Comparison of ENCODE assay signal across 37 cellular contexts in the genomic region with DNA sequence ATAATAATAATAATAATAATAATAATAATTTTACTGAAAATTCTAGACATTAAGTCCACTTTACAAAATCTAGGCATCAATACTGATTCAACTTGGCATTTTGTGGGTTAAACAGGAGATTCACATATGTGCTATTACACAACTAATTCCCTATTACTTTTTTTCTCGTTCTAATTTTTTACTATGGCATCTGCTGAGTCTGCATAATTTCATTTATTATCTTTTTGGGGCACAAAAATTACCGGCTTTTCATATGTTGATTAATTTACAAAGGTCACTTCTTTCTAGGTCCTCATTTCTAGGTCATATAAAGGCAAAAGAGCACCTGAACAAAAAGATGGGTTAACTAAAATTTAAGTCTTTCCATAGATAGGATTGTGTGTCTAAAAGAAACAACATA.
"Had no signal": no experiment of that assay in that cellular context is flagged by ENCODE, and none has a peak within 500 bp of the region (broad histone marks: within the 10 kb centered on the region; RNA-seq: fewer than 3 reads in every experiment).

No MANE protein-coding gene starts in this region.

- H3K4me3 Mint-ChIP-seq: activated B cell treated with CpG ODN at 0.5 μM for 24 hours; activated CD4-positive, alpha-beta memory T cell treated with anti-CD3 and anti-CD28 coated beads for 36 hours; activated CD4-positive, alpha-beta T cell treated with anti-CD3 and anti-CD28 coated beads, Interleukin-2, amount 10 ng/mL, durations not matched to agents 24 days and 14 days; activated CD8-positive, alpha-beta T cell treated with anti-CD3 and anti-CD28 coated beads for 36 hours; activated naive CD4-positive, alpha-beta T cell treated with anti-CD3 and anti-CD28 coated beads for 36 hours; activated naive CD8-positive, alpha-beta T cell treated with anti-CD3 and anti-CD28 coated beads for 36 hours; activated T-cell treated with anti-CD3 and anti-CD28 coated beads, Interleukin-2, amount 50 U/mL, for 4 hours; activated T-cell treated with anti-CD3 and anti-CD28 coated beads, Interleukin-2, amount 50 U/mL, for 72 hours; activated T-helper 1 cell treated with anti-CD3 and anti-CD28 coated beads, Interleukin-12 subunit alpha, Interleukin-12 subunit beta, Interleukin-2, Interleukin-4 antibody, amounts not matched to agents 30 ng/mL and 10 ng/mL and 1 ng/mL, durations not matched to agents 14 hours and 24 hours and 36 hours; activated T-helper 17 cell treated with anti-CD3 and anti-CD28 coated beads, Interleukin-2, amount 50 U/mL, for 72 hours; T-helper 1 cell treated with Interleukin-12 subunit alpha and Interleukin-12 subunit beta and Interleukin-4 antibody, amounts not matched to agents 30 μg/mL and 1 μg/mL, for 36 hours; T-helper 2 cell treated with Interferon-gamma antibody and Interleukin-4, amounts not matched to agents 5 μg/mL and 100 μg/mL, for 36 hours had no signal

- H3K27ac ChIP-seq: adrenal gland, body of pancreas, brain microvascular endothelial cell, breast epithelium, WERI-Rb-1 had no signal

- FAIRE-seq: astrocyte, TTC549 had no signal

- H3K27me3 Mint-ChIP-seq: activated B cell treated with CpG ODN at 0.5 μM for 24 hours; activated CD4-positive, alpha-beta memory T cell treated with anti-CD3 and anti-CD28 coated beads for 36 hours; activated CD4-positive, alpha-beta T cell treated with anti-CD3 and anti-CD28 coated beads, Interleukin-2, amount 10 ng/mL, durations not matched to agents 24 days and 14 days; activated CD8-positive, alpha-beta T cell treated with anti-CD3 and anti-CD28 coated beads for 36 hours; activated naive CD8-positive, alpha-beta T cell treated with anti-CD3 and anti-CD28 coated beads for 36 hours; activated T-helper 17 cell treated with anti-CD3 and anti-CD28 coated beads, Interleukin-2, amount 50 U/mL, for 72 hours had no signal

- H3K27me3 ChIP-seq: adrenal gland, body of pancreas, brain microvascular endothelial cell, breast epithelium had no signal

- H3K4me3 ChIP-seq: adrenal gland, body of pancreas, breast epithelium had no signal

- H3K36me3 Mint-ChIP-seq: activated CD4-positive, alpha-beta memory T cell treated with anti-CD3 and anti-CD28 coated beads for 36 hours; activated naive CD4-positive, alpha-beta T cell treated with anti-CD3 and anti-CD28 coated beads, Interleukin-2, amount 50 U/mL, for 72 hours; activated naive CD8-positive, alpha-beta T cell treated with anti-CD3 and anti-CD28 coated beads for 36 hours had no signal

- H3K36me3 ChIP-seq: adrenal gland, brain microvascular endothelial cell, breast epithelium, WERI-Rb-1 had no signal

- DNase-seq: activated B cell treated with CpG ODN at 0.5 μM for 24 hours; activated CD4-positive, alpha-beta memory T cell treated with anti-CD3 and anti-CD28 coated beads for 36 hours; activated CD4-positive, alpha-beta T cell treated with anti-CD3 and anti-CD28 coated beads for 4 hours; activated CD4-positive, alpha-beta T cell treated with anti-CD3 and anti-CD28 coated beads, Interleukin-2, amount 10 ng/mL, durations not matched to agents 24 days and 14 days; activated CD4-positive, alpha-beta T cell treated with anti-CD3 and anti-CD28 coated beads, Interleukin-2, amount 50 U/mL, for 1 hour; activated CD4-positive, alpha-beta T cell treated with anti-CD3 and anti-CD28 coated beads, Interleukin-2, amount 50 U/mL, for 4 hours; activated CD4-positive, CD25-positive, alpha-beta regulatory T cell treated with anti-CD3 and anti-CD28 coated beads, Interleukin-2, amount 50 U/mL, for 72 hours; activated CD8-positive, alpha-beta memory T cell treated with anti-CD3 and anti-CD28 coated beads, Interleukin-2, amount 50 U/mL, for 4 hours; activated CD8-positive, alpha-beta T cell treated with anti-CD3 and anti-CD28 coated beads for 36 hours; activated effector memory CD4-positive, alpha-beta T cell treated with anti-CD3 and anti-CD28 coated beads, Interleukin-2, amount 50 U/mL, for 16 hours; activated gamma-delta T cell treated with Interleukin-2 at 50 U/mL for 16 hours; activated naive CD4-positive, alpha-beta T cell; activated naive CD4-positive, alpha-beta T cell treated with anti-CD3 and anti-CD28 coated beads for 36 hours; activated naive CD4-positive, alpha-beta T cell treated with anti-CD3 and anti-CD28 coated beads, Interleukin-2, amount 50 U/mL, for 16 hours; activated naive CD8-positive, alpha-beta T cell treated with anti-CD3 and anti-CD28 coated beads for 36 hours; activated T-cell treated with anti-CD3 and anti-CD28 coated beads for 4 hours; activated T-cell treated with anti-CD3 and anti-CD28 coated beads, Interleukin-2, amount 50 U/mL, for 1 hour; activated T-cell treated with anti-CD3 and anti-CD28 coated beads, Interleukin-2, amount 50 U/mL, for 4 hours; activated T-cell treated with anti-CD3 and anti-CD28 coated beads, Interleukin-2, amount 50 U/mL, for 72 hours; adrenal gland; amniotic stem cell; aorta; body of pancreas; brain microvascular endothelial cell; central memory CD4-positive, alpha-beta T cell; T-helper 1 cell; T-helper 2 cell; T-helper 9 cell; WERI-Rb-1 had no signal

- ATAC-seq: activated CD8-positive, alpha-beta T cell treated with anti-CD3 and anti-CD28 coated beads for 36 hours; activated naive CD4-positive, alpha-beta T cell treated with anti-CD3 and anti-CD28 coated beads, Interleukin-2, amount 50 U/mL, for 72 hours; activated T-cell treated with anti-CD3 and anti-CD28 coated beads, Interleukin-2, amount 50 U/mL, for 4 hours; activated T-cell treated with anti-CD3 and anti-CD28 coated beads, Interleukin-2, amount 50 U/mL, for 72 hours; activated T-helper 17 cell treated with anti-CD3 and anti-CD28 coated beads, Interleukin-2, amount 50 U/mL, for 72 hours; body of pancreas had no signal

- H3K9me3 Mint-ChIP-seq: activated CD4-positive, alpha-beta memory T cell treated with anti-CD3 and anti-CD28 coated beads for 36 hours; activated CD4-positive, alpha-beta T cell treated with anti-CD3 and anti-CD28 coated beads, Interleukin-2, amount 10 ng/mL, durations not matched to agents 24 days and 14 days; activated naive CD4-positive, alpha-beta T cell treated with anti-CD3 and anti-CD28 coated beads for 36 hours; activated T-cell treated with anti-CD3 and anti-CD28 coated beads, Interleukin-2, amount 50 U/mL, for 4 hours; activated T-helper 1 cell treated with anti-CD3 and anti-CD28 coated beads, Interleukin-12 subunit alpha, Interleukin-12 subunit beta, Interleukin-2, Interleukin-4 antibody, amounts not matched to agents 30 ng/mL and 10 ng/mL and 1 ng/mL, durations not matched to agents 14 hours and 24 hours and 36 hours had no signal

- H3K4me1 ChIP-seq: adrenal gland, body of pancreas, breast epithelium had no signal

- H3K9me3 ChIP-seq: body of pancreas, breast epithelium had no signal

- H3K27ac Mint-ChIP-seq: activated B cell treated with CpG ODN at 0.5 μM for 24 hours; activated CD4-positive, alpha-beta memory T cell treated with anti-CD3 and anti-CD28 coated beads for 36 hours; activated CD4-positive, alpha-beta T cell treated with anti-CD3 and anti-CD28 coated beads, Interleukin-2, amount 10 ng/mL, durations not matched to agents 24 days and 14 days; activated CD8-positive, alpha-beta T cell treated with anti-CD3 and anti-CD28 coated beads for 36 hours; activated naive CD4-positive, alpha-beta T cell treated with anti-CD3 and anti-CD28 coated beads for 36 hours; activated naive CD4-positive, alpha-beta T cell treated with anti-CD3 and anti-CD28 coated beads, Interleukin-2, amount 50 U/mL, for 72 hours; activated naive CD8-positive, alpha-beta T cell treated with anti-CD3 and anti-CD28 coated beads for 36 hours; activated T-cell treated with anti-CD3 and anti-CD28 coated beads, Interleukin-2, amount 50 U/mL, for 72 hours; activated T-helper 1 cell treated with anti-CD3 and anti-CD28 coated beads, Interleukin-12 subunit alpha, Interleukin-12 subunit beta, Interleukin-2, Interleukin-4 antibody, amounts not matched to agents 30 ng/mL and 10 ng/mL and 1 ng/mL, durations not matched to agents 14 hours and 24 hours and 36 hours; activated T-helper 17 cell treated with anti-CD3 and anti-CD28 coated beads, Interleukin-2, amount 50 U/mL, for 72 hours; T-helper 1 cell treated with Interleukin-12 subunit alpha and Interleukin-12 subunit beta and Interleukin-4 antibody, amounts not matched to agents 30 μg/mL and 1 μg/mL, for 36 hours; T-helper 2 cell treated with Interferon-gamma antibody and Interleukin-4, amounts not matched to agents 5 μg/mL and 100 μg/mL, for 36 hours had no signal

- H3K4me1 Mint-ChIP-seq: activated B cell treated with CpG ODN at 0.5 μM for 24 hours; activated CD4-positive, alpha-beta T cell treated with anti-CD3 and anti-CD28 coated beads, Interleukin-2, amount 10 ng/mL, durations not matched to agents 24 days and 14 days; activated naive CD8-positive, alpha-beta T cell treated with anti-CD3 and anti-CD28 coated beads for 36 hours; activated T-helper 17 cell treated with anti-CD3 and anti-CD28 coated beads, Interleukin-2, amount 50 U/mL, for 72 hours had no signal
